13 cellular contexts compared by ENCODE assay signal in genomic region chr18:45104071-45104440, GRCh38.
DNase-seq lines count a peak whose midpoint lies in the region; ATAC-seq and TF ChIP-seq lines count a peak whose summit lies in the region.
"Had no signal": no experiment of that assay in that cellular context is flagged by ENCODE, and none has a peak within 500 bp of the region (broad histone marks: within the 10 kb centered on the region; RNA-seq: fewer than 3 reads in every experiment).

No MANE protein-coding gene starts in this region.

- no peaks in the 10 kb centered on the region for H3K9me3 ChIP-seq in DOHH2 (ENCODE audit: control insufficient read depth, insufficient read depth, low read length)
- no peaks in the 10 kb centered on the region for H3K9me3 ChIP-seq in Karpas-422 (ENCODE audit: low read length)
- H3K9me3 ChIP-seq: prostate gland had no signal

- no peak for TF ChIP-seq CTCF in DOHH2 (IDR thresholded peaks at IDR 0.05; ENCODE audit: low read depth, low read length, poor library complexity, severe bottlenecking)

- H3K36me3 Mint-ChIP-seq in activated T-helper 17 cell treated with anti-CD3 and anti-CD28 coated beads, Interleukin-2, amount 50 U/mL, for 72 hours (ENCODE audit: low read depth) = no peaks in the 10 kb centered on the region
- no peaks in the 10 kb centered on the region for H3K36me3 Mint-ChIP-seq in activated T-helper 2 cell treated with anti-CD3 and anti-CD28 coated beads, Interferon-gamma antibody, Interleukin-2, Interleukin-4, amounts not matched to agents 10 μg/mL and 5 μg/mL and 100 μg/mL, durations not matched to agents 14 hours and 24 hours and 36 hours (ENCODE audit: low read depth)

- H3K79me2 ChIP-seq in DOHH2 (ENCODE audit: control insufficient read depth, low read length) = no peaks in the 10 kb centered on the region
- no peaks in the 10 kb centered on the region for H3K79me2 ChIP-seq in Karpas-422 (ENCODE audit: low read length)

- H3K27ac ChIP-seq in DOHH2 (ENCODE audit: low read depth, low read length) (peak overlapping the region; percentile 94), Karpas-422 (ENCODE audit: low read length) (peak overlapping the region; percentile 92)
- H3K27ac ChIP-seq: dorsolateral prefrontal cortex, prostate gland had no signal

- DNase-seq in Karpas-422 = peak; percentile 57
- no peak for DNase-seq in CD1c-positive myeloid dendritic cell (ENCODE audit: extremely low spot score)
- no peak for DNase-seq in activated T-helper 2 cell treated with anti-CD3 and anti-CD28 coated beads, Interferon-gamma antibody, Interleukin-2, Interleukin-4, amounts not matched to agents 10 μg/mL and 5 μg/mL and 100 μg/mL, durations not matched to agents 14 hours and 24 hours and 36 hours (ENCODE audit: low spot score)
- DNase-seq in NCI-H2081 (lab: John Stamatoyannopoulos, UW) = no peak
- DNase-seq: activated CD4-positive, alpha-beta memory T cell treated with anti-CD3 and anti-CD28 coated beads, Interleukin-2, amount 10 ng/mL, durations not matched to agents 7 days and 5 days; dorsolateral prefrontal cortex; H7; NCI-H510A treated with DMSO at 0.1 percent for 48 hours had no signal

- peak overlapping the region; percentile 39 for H3K9ac ChIP-seq in Karpas-422 (ENCODE audit: low read length)

- H3K4me3 Mint-ChIP-seq in activated T-helper 17 cell treated with anti-CD3 and anti-CD28 coated beads, Interleukin-2, amount 50 U/mL, for 72 hours = no peak overlapping the region
- H3K4me3 Mint-ChIP-seq in activated T-helper 2 cell treated with anti-CD3 and anti-CD28 coated beads, Interferon-gamma antibody, Interleukin-2, Interleukin-4, amounts not matched to agents 10 μg/mL and 5 μg/mL and 100 μg/mL, durations not matched to agents 14 hours and 24 hours and 36 hours (ENCODE audit: low read depth) = no peak overlapping the region
- H3K4me3 Mint-ChIP-seq: activated CD4-positive, alpha-beta memory T cell treated with anti-CD3 and anti-CD28 coated beads, Interleukin-2, amount 10 ng/mL, durations not matched to agents 7 days and 5 days had no signal

- peak overlapping the region; percentile 62; the same call in 1 of the 2 replicates for H2AFZ ChIP-seq in Karpas-422 (ENCODE audit: low read length)

- no peaks in the 10 kb centered on the region for H3K4me1 Mint-ChIP-seq in activated T-helper 17 cell treated with anti-CD3 and anti-CD28 coated beads, Interleukin-2, amount 50 U/mL, for 72 hours
- H3K4me1 Mint-ChIP-seq in activated T-helper 2 cell treated with anti-CD3 and anti-CD28 coated beads, Interferon-gamma antibody, Interleukin-2, Interleukin-4, amounts not matched to agents 10 μg/mL and 5 μg/mL and 100 μg/mL, durations not matched to agents 14 hours and 24 hours and 36 hours (ENCODE audit: low read depth) = no peaks in the 10 kb centered on the region

- H3K4me2 ChIP-seq in DOHH2 (ENCODE audit: low read length) = peak overlapping the region; percentile 84
- H3K4me2 ChIP-seq in Karpas-422 (ENCODE audit: low read depth, low read length, poor library complexity, severe bottlenecking) = peak overlapping the region; percentile 42

- peaks cover 4% of the 10 kb centered on the region; the same call in 1 of the 2 replicates for H3K36me3 ChIP-seq in DOHH2 (ENCODE audit: control insufficient read depth, low read length)
- no peaks in the 10 kb centered on the region for H3K36me3 ChIP-seq in Karpas-422 (ENCODE audit: insufficient read depth, low read length)
- H3K36me3 ChIP-seq: prostate gland had no signal

- no peaks in the 10 kb centered on the region for H3K9me2 ChIP-seq in DOHH2 (replicated peaks; ENCODE audit: control insufficient read depth, low read length)
- no peaks in the 10 kb centered on the region for H3K9me2 ChIP-seq in Karpas-422 (replicated peaks; ENCODE audit: insufficient read depth, low read length)

- peak; percentile 23 for ATAC-seq in GM19455 (IDR thresholded peaks at IDR 0.05; ENCODE audit: unreplicated experiment)
- ATAC-seq in HG02884 (IDR thresholded peaks at IDR 0.05; ENCODE audit: unreplicated experiment) = peak; percentile 17
- ATAC-seq in activated T-helper 17 cell treated with anti-CD3 and anti-CD28 coated beads, Interleukin-2, amount 50 U/mL, for 72 hours (replicated peaks) = no peak

- H3K9me3 Mint-ChIP-seq in activated T-helper 17 cell treated with anti-CD3 and anti-CD28 coated beads, Interleukin-2, amount 50 U/mL, for 72 hours = no peaks in the 10 kb centered on the region
- H3K9me3 Mint-ChIP-seq in activated T-helper 2 cell treated with anti-CD3 and anti-CD28 coated beads, Interferon-gamma antibody, Interleukin-2, Interleukin-4, amounts not matched to agents 10 μg/mL and 5 μg/mL and 100 μg/mL, durations not matched to agents 14 hours and 24 hours and 36 hours = no peaks in the 10 kb centered on the region
- H3K9me3 Mint-ChIP-seq: activated CD4-positive, alpha-beta memory T cell treated with anti-CD3 and anti-CD28 coated beads, Interleukin-2, amount 10 ng/mL, durations not matched to agents 7 days and 5 days had no signal

- H3F3A ChIP-seq in DOHH2 (ENCODE audit: control insufficient read depth, insufficient read depth) = peaks cover 39% of the 10 kb centered on the region

- H3K27me3 Mint-ChIP-seq in activated T-helper 17 cell treated with anti-CD3 and anti-CD28 coated beads, Interleukin-2, amount 50 U/mL, for 72 hours = peaks cover 4% of the 10 kb centered on the region
- H3K27me3 Mint-ChIP-seq in activated T-helper 2 cell treated with anti-CD3 and anti-CD28 coated beads, Interferon-gamma antibody, Interleukin-2, Interleukin-4, amounts not matched to agents 10 μg/mL and 5 μg/mL and 100 μg/mL, durations not matched to agents 14 hours and 24 hours and 36 hours (ENCODE audit: low read depth) = peaks cover 2% of the 10 kb centered on the region

- intact Hi-C loops in activated T-helper 2 cell treated with anti-CD3 and anti-CD28 coated beads, Interferon-gamma antibody, Interleukin-2, Interleukin-4, amounts not matched to agents 10 μg/mL and 5 μg/mL and 100 μg/mL, durations not matched to agents 14 hours and 24 hours and 36 hours (cut with micrococcal nuclease) = loop anchor here (10.0 kb wide), 1 partner anchor 61 kb away; no protein-coding TSS in a partner anchor

- H4K20me1 ChIP-seq in DOHH2 (ENCODE audit: control insufficient read depth, insufficient read depth, low read depth, low read length) (no peaks in the 10 kb centered on the region), Karpas-422 (ENCODE audit: insufficient read depth, low read depth, low read length) (no peaks in the 10 kb centered on the region)

- no peak overlapping the region for H3K27ac Mint-ChIP-seq in activated T-helper 17 cell treated with anti-CD3 and anti-CD28 coated beads, Interleukin-2, amount 50 U/mL, for 72 hours
- no peak overlapping the region for H3K27ac Mint-ChIP-seq in activated T-helper 2 cell treated with anti-CD3 and anti-CD28 coated beads, Interferon-gamma antibody, Interleukin-2, Interleukin-4, amounts not matched to agents 10 μg/mL and 5 μg/mL and 100 μg/mL, durations not matched to agents 14 hours and 24 hours and 36 hours
- H3K27ac Mint-ChIP-seq: activated CD4-positive, alpha-beta memory T cell treated with anti-CD3 and anti-CD28 coated beads, Interleukin-2, amount 10 ng/mL, durations not matched to agents 7 days and 5 days had no signal

- H3K4me3 ChIP-seq in DOHH2 (ENCODE audit: low read length) = peak overlapping the region; percentile 53
- no peak overlapping the region; the same call in 1 of the 2 replicates for H3K4me3 ChIP-seq in Karpas-422 (ENCODE audit: low read length)
- H3K4me3 ChIP-seq: dorsolateral prefrontal cortex, prostate gland had no signal

- H3K27me3 ChIP-seq in DOHH2 (ENCODE audit: control insufficient read depth, low read length) = no peaks in the 10 kb centered on the region
- H3K27me3 ChIP-seq in Karpas-422 (ENCODE audit: low read length) = no peaks in the 10 kb centered on the region
- H3K27me3 ChIP-seq: dorsolateral prefrontal cortex had no signal

- H3K4me1 ChIP-seq in DOHH2 (ENCODE audit: control insufficient read depth, low read length) = peaks cover 72% of the 10 kb centered on the region
- H3K4me1 ChIP-seq in Karpas-422 (ENCODE audit: low read length) = peaks cover 56% of the 10 kb centered on the region
- H3K4me1 ChIP-seq: prostate gland had no signal
